ENCODE assay signal across 1 cellular context in genomic region chr18:12839057-12839525, GRCh38.
TF ChIP-seq lines count a peak whose summit lies in the region.

No MANE protein-coding gene starts in this region.

TF ChIP-seq in GM12878, 131 proteins besides CTCF, POLR2A, EP300 and RAD21 (continued from another document and continues in another):
- no peak; the same call in 1 of the 2 replicates for TF ChIP-seq RELB (IDR thresholded peaks at IDR 0.05; ENCODE audit: low read depth)
- no peak for TF ChIP-seq E4F1 (IDR thresholded peaks at IDR 0.05; ENCODE audit: borderline replicate concordance, partially characterized antibody)
- no peak for TF ChIP-seq TCF7 (IDR thresholded peaks at IDR 0.05; ENCODE audit: borderline replicate concordance)
- TF ChIP-seq ZNF217 (IDR thresholded peaks at IDR 0.05), result peak; percentile 69; the same call in 1 of the 2 replicates
- 0 out of 2 replicates have a peak, but pooled peaks have one; percentile 35 for TF ChIP-seq IRF4 (IDR thresholded peaks at IDR 0.05; ENCODE audit: low read depth, low read length)
- TF ChIP-seq SMC3 (IDR thresholded peaks at IDR 0.05; ENCODE audit: borderline replicate concordance, low read length), result no peak
- no peak for TF ChIP-seq NBN (IDR thresholded peaks at IDR 0.05)
- 0 out of 4 replicates have a peak, but pooled peaks of 1 of the 2 experiments have one; percentile 1 for TF ChIP-seq CEBPB (IDR thresholded peaks at IDR 0.05; ENCODE audit: borderline replicate concordance in 1 of 2, low read depth in 2 of 2, low read length in 2 of 2)
- TF ChIP-seq REST (IDR thresholded peaks at IDR 0.05; ENCODE audit: low read depth, low read length), result no peak
- no peak for TF ChIP-seq NR2C1 (IDR thresholded peaks at IDR 0.05)
- no peak for TF ChIP-seq E2F4 (IDR thresholded peaks at IDR 0.05; ENCODE audit: low read depth, low read length)
- TF ChIP-seq RELA (IDR thresholded peaks at IDR 0.05; ENCODE audit: borderline replicate concordance, partially characterized antibody), result no peak
- TF ChIP-seq ETV6 (conservative IDR thresholded peaks at IDR 0.05 in 1 of 2, IDR thresholded peaks at IDR 0.05 in 1 of 2; ENCODE audit: borderline replicate concordance in 1 of 2, low read depth in 1 of 2), result no peak
- no peak for TF ChIP-seq NFXL1 (IDR thresholded peaks at IDR 0.05; ENCODE audit: borderline replicate concordance)
- peak; percentile 60 for TF ChIP-seq CUX1 (IDR thresholded peaks at IDR 0.05; ENCODE audit: insufficient replicate concordance, low read depth, low read length)
- TF ChIP-seq CEBPZ (IDR thresholded peaks at IDR 0.05; ENCODE audit: low read depth, low read length), result no peak
- peak; percentile 63 for TF ChIP-seq MEF2B (IDR thresholded peaks at IDR 0.05; ENCODE audit: partially characterized antibody, poor library complexity, severe bottlenecking)
- no peak for TF ChIP-seq MTA3 (IDR thresholded peaks at IDR 0.05; ENCODE audit: borderline replicate concordance, low read length)
- no peak for TF ChIP-seq SUZ12 (IDR thresholded peaks at IDR 0.05; ENCODE audit: unreplicated experiment)
- no peak for TF ChIP-seq CBFB (IDR thresholded peaks at IDR 0.05; ENCODE audit: low read depth)
- TF ChIP-seq KAT2A (conservative IDR thresholded peaks at IDR 0.05; ENCODE audit: control insufficient read depth, low read depth, low read length), result no peak
- TF ChIP-seq SPI1 (IDR thresholded peaks at IDR 0.05; ENCODE audit: borderline replicate concordance, insufficient read depth, low read depth, low read length), result peak; percentile 93
- TF ChIP-seq SP1 (IDR thresholded peaks at IDR 0.05; ENCODE audit: low read depth, low read length), result no peak
- 0 out of 2 replicates have a peak, but pooled peaks have one; percentile 24 for TF ChIP-seq ZBTB40 (IDR thresholded peaks at IDR 0.05; ENCODE audit: borderline replicate concordance)
- no peak for TF ChIP-seq KLF5 (IDR thresholded peaks at IDR 0.05; ENCODE audit: partially characterized antibody)
- no peak for TF ChIP-seq SMAD5 (IDR thresholded peaks at IDR 0.05; ENCODE audit: low read depth)
- no peak for TF ChIP-seq CBX3 (IDR thresholded peaks at IDR 0.05; ENCODE audit: borderline replicate concordance, low read depth)
- peak; percentile 93 for TF ChIP-seq DPF2 (IDR thresholded peaks at IDR 0.05)
- TF ChIP-seq NR2C2 (IDR thresholded peaks at IDR 0.05; ENCODE audit: borderline replicate concordance, control insufficient read depth, insufficient read length, low read depth), result no peak
- TF ChIP-seq ZBTB33 (IDR thresholded peaks at IDR 0.05), result no peak
- TF ChIP-seq YY1 (IDR thresholded peaks at IDR 0.05; ENCODE audit: low read depth, low read length), result no peak
